In the genomic region with DNA sequence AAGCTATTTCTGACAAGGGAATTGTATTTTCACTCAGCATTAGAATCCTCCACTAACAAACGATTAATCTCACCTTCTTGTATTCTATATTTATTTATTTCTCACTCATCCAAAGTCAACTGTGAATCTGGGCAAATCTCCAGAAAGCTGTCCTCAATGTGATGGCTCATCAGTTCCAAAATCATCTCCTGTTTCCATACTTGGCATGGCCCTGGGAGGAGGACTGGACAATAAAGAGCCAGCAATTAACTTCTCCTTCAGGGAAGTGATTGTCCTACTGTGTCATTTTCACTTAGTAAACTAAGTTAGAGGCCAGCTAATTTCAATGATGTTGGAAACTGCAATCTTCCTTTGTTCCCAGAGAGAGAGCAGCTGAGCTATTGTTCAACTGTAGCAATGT, we compare ENCODE assay signal across 16 cellular contexts.
DNase-seq lines count a peak whose midpoint lies in the region; ATAC-seq, FAIRE-seq and TF ChIP-seq lines count a peak whose summit lies in the region.
"Had no signal": no experiment of that assay in that cellular context is flagged by ENCODE, and none has a peak within 500 bp of the region (broad histone marks: within the 10 kb centered on the region; RNA-seq: fewer than 3 reads in every experiment).

No MANE protein-coding gene starts in this region.

- TF ChIP-seq POLR2A in H54 (IDR thresholded peaks at IDR 0.05; ENCODE audit: low read depth, low read length), result no peak

- FAIRE-seq in H54 (lab: Jason Lieb, UNC), result no peak
- FAIRE-seq: kidney had no signal

- DNase-seq in DMS153 treated with DMSO at 0.1 percent for 48 hours (lab: John Stamatoyannopoulos, UW; ENCODE audit: unreplicated experiment), result peak; percentile 66
- DNase-seq in NCI-H128 (lab: John Stamatoyannopoulos, UW; ENCODE audit: unreplicated experiment), result peak; percentile 65
- DNase-seq in NCI-H446 (lab: John Stamatoyannopoulos, UW), result peak; percentile 98 to 99
- DNase-seq in cerebellar cortex (ENCODE audit: low spot score), result peak; percentile 22
- DNase-seq in H54 (ENCODE audit: insufficient read length, low spot score), result no peak
- DNase-seq in GM19238 (ENCODE audit: insufficient read length, low spot score), result no peak
- DNase-seq: activated CD4-positive, CD25-positive, alpha-beta regulatory T cell treated with anti-CD3 and anti-CD28 coated beads, Interleukin-2, amount 50 U/mL, for 72 hours; activated effector memory CD4-positive, alpha-beta T cell treated with anti-CD3 and anti-CD28 coated beads, Interleukin-2, amount 50 U/mL, for 16 hours; cerebellar nuclear complex; H7; kidney; NCI-H2029 treated with DMSO at 0.1 percent for 48 hours; nephron progenitor cell; stimulated activated CD4-positive, alpha-beta T cell treated with anti-CD3 and anti-CD28 coated beads, Interleukin-12 subunit alpha, Interleukin-12 subunit beta, amount 100 ng/mL, for 4 hours; testis had no signal

- ATAC-seq in GM21360 (IDR thresholded peaks at IDR 0.05; ENCODE audit: unreplicated experiment), result no peak

Comparison
In these comparisons a context has a peak if more than half of its experiments do, and no peak if none do; other contexts are left out.
1. DNase-seq: peak in DMS153 treated with DMSO at 0.1 percent for 48 hours (single experiment), NCI-H128 (single experiment), NCI-H446 (2 of 2) and cerebellar cortex (single experiment); none in H54 (single experiment) and GM19238 (single experiment).